22 cellular contexts compared by ENCODE assay signal in the genomic region with DNA sequence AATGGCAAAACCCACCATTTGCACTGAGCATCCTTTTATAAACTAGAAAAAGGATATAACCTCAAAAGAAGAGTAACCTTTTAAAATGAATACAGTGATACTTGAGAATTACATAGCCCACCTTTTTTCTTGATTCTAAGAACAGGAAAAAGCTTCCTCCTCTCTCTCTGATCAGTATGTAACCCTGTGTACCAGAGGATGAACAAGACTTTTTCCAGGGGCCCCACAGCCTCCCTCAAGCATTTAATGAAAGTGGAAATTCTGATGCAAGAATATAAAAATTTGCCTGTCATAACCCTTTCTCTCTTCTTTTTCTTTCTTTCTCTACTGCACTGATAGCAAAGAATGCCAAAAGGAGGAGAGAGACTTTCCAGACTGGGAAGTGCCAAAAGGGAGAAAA.
"Had no signal": no experiment of that assay in that cellular context is flagged by ENCODE, and none has a peak within 500 bp of the region (broad histone marks: within the 10 kb centered on the region; RNA-seq: fewer than 3 reads in every experiment).

No MANE protein-coding gene starts in this region.

- H3K27ac Mint-ChIP-seq: activated T-helper 2 cell treated with anti-CD3 and anti-CD28 coated beads, Interferon-gamma antibody, Interleukin-2, Interleukin-4, amounts not matched to agents 10 μg/mL and 5 μg/mL and 100 μg/mL, durations not matched to agents 14 hours and 24 hours and 36 hours; endodermal cell; memory B cell; naive thymus-derived CD4-positive, alpha-beta T cell; neural progenitor cell; progenitor cell of endocrine pancreas had no signal

- H3K9ac ChIP-seq: neural progenitor cell had no signal

- H2AFZ ChIP-seq: hepatocyte, neural progenitor cell had no signal

- H3K4me1 ChIP-seq: colonic mucosa, right atrium auricular region, upper lobe of left lung had no signal

- H3K4me3 ChIP-seq: colonic mucosa, hepatocyte, mucosa of descending colon, neural progenitor cell, right atrium auricular region, thoracic aorta, upper lobe of left lung had no signal

- H3K79me2 ChIP-seq: hepatocyte had no signal

- H3K4me3 Mint-ChIP-seq: endodermal cell; memory B cell; naive thymus-derived CD4-positive, alpha-beta T cell; neural progenitor cell had no signal

- H3K9me3 Mint-ChIP-seq: activated T-helper 2 cell treated with anti-CD3 and anti-CD28 coated beads, Interferon-gamma antibody, Interleukin-2, Interleukin-4, amounts not matched to agents 10 μg/mL and 5 μg/mL and 100 μg/mL, durations not matched to agents 14 hours and 24 hours and 36 hours; endodermal cell; memory B cell had no signal

- H3K27me3 ChIP-seq: brain microvascular endothelial cell, colonic mucosa, foreskin keratinocyte, hepatocyte, neural progenitor cell, right atrium auricular region, upper lobe of left lung had no signal

- DNase-seq: activated CD4-positive, alpha-beta T cell treated with anti-CD3 and anti-CD28 coated beads for 1 hour; activated CD8-positive, alpha-beta memory T cell treated with anti-CD3 and anti-CD28 coated beads for 24 hours; aorta; brain microvascular endothelial cell; central memory CD4-positive, alpha-beta T cell; colonic mucosa; endodermal cell; foreskin keratinocyte; mucosa of descending colon; naive thymus-derived CD4-positive, alpha-beta T cell; stimulated activated CD4-positive, alpha-beta T cell treated with anti-CD3 and anti-CD28 coated beads, Interleukin-2, amount 100 ng/mL, for 48 hours; T-helper 1 cell; upper lobe of left lung had no signal

- H3K36me3 ChIP-seq: brain microvascular endothelial cell, colonic mucosa, neural progenitor cell, right atrium auricular region, thoracic aorta, upper lobe of left lung had no signal

- H3K9me3 ChIP-seq: colonic mucosa, mucosa of descending colon, right atrium auricular region, thoracic aorta, upper lobe of left lung had no signal

- ATAC-seq: foreskin keratinocyte; mucosa of descending colon; naive thymus-derived CD4-positive, alpha-beta T cell had no signal

- H3K4me2 ChIP-seq: hepatocyte, neural progenitor cell had no signal

- H3K36me3 Mint-ChIP-seq: memory B cell had no signal

- H3K27ac ChIP-seq: brain microvascular endothelial cell, colonic mucosa, epithelial cell of prostate, foreskin keratinocyte, hepatocyte, neural progenitor cell, right atrium auricular region, thoracic aorta, upper lobe of left lung, VCaP had no signal
